In genomic region chrX:1591102-1591862, GRCh38 we compare ENCODE assay signal across 1 cellular context.
TF ChIP-seq lines count a peak whose summit lies in the region.

TSS of gene AKAP17A (plus strand) at chrX:1591604. CDS start at chrX:1593463, 1,859 bp downstream.

TF ChIP-seq in GM12878, 131 proteins besides CTCF, POLR2A, EP300 and RAD21 (continued from another document and continues in another):
- TF ChIP-seq ZBTB40 (IDR thresholded peaks at IDR 0.05; ENCODE audit: borderline replicate concordance) (peak; percentile 89), HDAC6 (IDR thresholded peaks at IDR 0.05; ENCODE audit: unreplicated experiment) (peak; percentile 44), TCF7 (IDR thresholded peaks at IDR 0.05; ENCODE audit: borderline replicate concordance) (no peak), TCF3 (IDR thresholded peaks at IDR 0.05; ENCODE audit: borderline replicate concordance, insufficient read depth, low read depth, low read length) (peak; percentile 85), CREB1 (IDR thresholded peaks at IDR 0.05; ENCODE audit: low read depth) (peak; percentile 94), NFIC (IDR thresholded peaks at IDR 0.05; ENCODE audit: low read depth, low read length) (no peak), BCLAF1 (IDR thresholded peaks at IDR 0.05) (no peak), ZSCAN29 (IDR thresholded peaks at IDR 0.05) (0 out of 2 replicates have a peak, but pooled peaks have one; percentile 30), BCL11A (IDR thresholded peaks at IDR 0.05; ENCODE audit: low read depth, low read length) (no peak), RELA (IDR thresholded peaks at IDR 0.05; ENCODE audit: borderline replicate concordance, partially characterized antibody) (peak; percentile 44), POLR2AphosphoS2 (IDR thresholded peaks at IDR 0.05; ENCODE audit: low read depth, low read length) (no peak), NR2C1 (IDR thresholded peaks at IDR 0.05) (peak; percentile 90), PAX5 (IDR thresholded peaks at IDR 0.05; ENCODE audit: borderline replicate concordance, low read depth, low read length) (peak; percentile 24; the same call in 1 of the 2 replicates), NFXL1 (IDR thresholded peaks at IDR 0.05; ENCODE audit: borderline replicate concordance) (no peak), ZNF687 (IDR thresholded peaks at IDR 0.05) (peak; percentile 74), TAF1 (IDR thresholded peaks at IDR 0.05; ENCODE audit: borderline replicate concordance, low read depth, low read length) (peak; percentile 76; the same call in 1 of the 2 replicates), RFX5 (IDR thresholded peaks at IDR 0.05; ENCODE audit: low read depth, low read length) (0 out of 2 replicates have a peak, but pooled peaks have one; percentile 25), NKRF (conservative IDR thresholded peaks at IDR 0.05) (peak; percentile 87), IRF3 (IDR thresholded peaks at IDR 0.05) (0 out of 2 replicates have a peak, but pooled peaks have one; percentile 51), MTA3 (IDR thresholded peaks at IDR 0.05; ENCODE audit: borderline replicate concordance, low read length) (no peak), SIX5 (IDR thresholded peaks at IDR 0.05; ENCODE audit: low read depth, low read length, severe bottlenecking) (peak; percentile 48), NR2F1 (conservative IDR thresholded peaks at IDR 0.05) (peak; percentile 74), MYC (IDR thresholded peaks at IDR 0.05; ENCODE audit: insufficient read depth, insufficient read length, insufficient replicate concordance, low read length, severe bottlenecking) (no peak), E2F8 (IDR thresholded peaks at IDR 0.05; ENCODE audit: low read depth, partially characterized antibody) (no peak), STAT1 (conservative IDR thresholded peaks at IDR 0.05) (peak; percentile 93; the same call in 1 of the 2 replicates), YY1 (IDR thresholded peaks at IDR 0.05; ENCODE audit: low read depth, low read length) (peak; percentile 87), ZNF24 (IDR thresholded peaks at IDR 0.05) (peak; percentile 42; the same call in 1 of the 2 replicates), TCF12 (IDR thresholded peaks at IDR 0.05; ENCODE audit: low read depth, low read length) (peak; percentile 86; the same call in 1 of the 2 replicates), CEBPZ (IDR thresholded peaks at IDR 0.05; ENCODE audit: low read depth, low read length) (0 out of 2 replicates have a peak, but pooled peaks have one; percentile 30), LARP7 (IDR thresholded peaks at IDR 0.05) (peak; percentile 89), YBX1 (IDR thresholded peaks at IDR 0.05) (no peak), HSF1 (IDR thresholded peaks at IDR 0.05; ENCODE audit: low read depth, low read length) (no peak), HCFC1 (IDR thresholded peaks at IDR 0.05; ENCODE audit: low read length) (peak; percentile 67), NFYA (IDR thresholded peaks at IDR 0.05; ENCODE audit: borderline replicate concordance, low read depth, low read length) (no peak), BACH1 (IDR thresholded peaks at IDR 0.05; ENCODE audit: borderline replicate concordance) (peak; percentile 87)
